1 cellular context compared by ENCODE assay signal in genomic region chr17:63549946-63550815, GRCh38.
TF ChIP-seq lines count a peak whose summit lies in the region.

Gene DCAF7, plus strand, starts transcription at chr17:63550477. Its CDS starts 201 bp downstream, at chr17:63550678.

TF ChIP-seq in HEK293, 187 proteins besides CTCF, POLR2A, EP300 and RAD21 (continued from another document and continues in another):
- no peak for TF ChIP-seq ZNF26 (tag by site-specific recombination; IDR thresholded peaks at IDR 0.05)
- no peak for TF ChIP-seq ZNF140 (tag by site-specific recombination; IDR thresholded peaks at IDR 0.05)
- no peak for TF ChIP-seq PRDM6 (tag by site-specific recombination; IDR thresholded peaks at IDR 0.05)
- TF ChIP-seq ZBTB48 (tag by site-specific recombination; IDR thresholded peaks at IDR 0.05), result peak; percentile 89
- TF ChIP-seq ZNF791 (tag by site-specific recombination; IDR thresholded peaks at IDR 0.05), result no peak
- peak; percentile 57 for TF ChIP-seq YY1 (tag by site-specific recombination; IDR thresholded peaks at IDR 0.05)
- TF ChIP-seq ZNF580 (tag by site-specific recombination; IDR thresholded peaks at IDR 0.05), result peak; percentile 71
- TF ChIP-seq, protein P1, sequence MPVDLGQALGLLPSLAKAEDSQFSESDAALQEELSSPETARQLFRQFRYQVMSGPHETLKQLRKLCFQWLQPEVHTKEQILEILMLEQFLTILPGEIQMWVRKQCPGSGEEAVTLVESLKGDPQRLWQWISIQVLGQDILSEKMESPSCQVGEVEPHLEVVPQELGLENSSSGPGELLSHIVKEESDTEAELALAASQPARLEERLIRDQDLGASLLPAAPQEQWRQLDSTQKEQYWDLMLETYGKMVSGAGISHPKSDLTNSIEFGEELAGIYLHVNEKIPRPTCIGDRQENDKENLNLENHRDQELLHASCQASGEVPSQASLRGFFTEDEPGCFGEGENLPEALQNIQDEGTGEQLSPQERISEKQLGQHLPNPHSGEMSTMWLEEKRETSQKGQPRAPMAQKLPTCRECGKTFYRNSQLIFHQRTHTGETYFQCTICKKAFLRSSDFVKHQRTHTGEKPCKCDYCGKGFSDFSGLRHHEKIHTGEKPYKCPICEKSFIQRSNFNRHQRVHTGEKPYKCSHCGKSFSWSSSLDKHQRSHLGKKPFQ (tag by site-specific recombination; IDR thresholded peaks at IDR 0.05), result no peak
- 0 out of 2 replicates have a peak, but pooled peaks have one; percentile 52 for TF ChIP-seq KLF7 (tag by site-specific recombination; IDR thresholded peaks at IDR 0.05; ENCODE audit: borderline replicate concordance)
- TF ChIP-seq MEIS1 (CRISPR knock-in tag; IDR thresholded peaks at IDR 0.05; ENCODE audit: borderline replicate concordance), result no peak
- TF ChIP-seq, protein P2, sequence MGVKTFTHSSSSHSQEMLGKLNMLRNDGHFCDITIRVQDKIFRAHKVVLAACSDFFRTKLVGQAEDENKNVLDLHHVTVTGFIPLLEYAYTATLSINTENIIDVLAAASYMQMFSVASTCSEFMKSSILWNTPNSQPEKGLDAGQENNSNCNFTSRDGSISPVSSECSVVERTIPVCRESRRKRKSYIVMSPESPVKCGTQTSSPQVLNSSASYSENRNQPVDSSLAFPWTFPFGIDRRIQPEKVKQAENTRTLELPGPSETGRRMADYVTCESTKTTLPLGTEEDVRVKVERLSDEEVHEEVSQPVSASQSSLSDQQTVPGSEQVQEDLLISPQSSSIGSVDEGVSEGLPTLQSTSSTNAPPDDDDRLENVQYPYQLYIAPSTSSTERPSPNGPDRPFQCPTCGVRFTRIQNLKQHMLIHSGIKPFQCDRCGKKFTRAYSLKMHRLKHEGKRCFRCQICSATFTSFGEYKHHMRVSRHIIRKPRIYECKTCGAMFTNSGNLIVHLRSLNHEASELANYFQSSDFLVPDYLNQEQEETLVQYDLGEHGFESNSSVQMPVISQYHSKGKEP (tag by site-specific recombination; IDR thresholded peaks at IDR 0.05), result no peak
- TF ChIP-seq ZBTB21 (tag by site-specific recombination; IDR thresholded peaks at IDR 0.05), result 0 out of 2 replicates have a peak, but pooled peaks have one; percentile 16
- peak; percentile 82 for TF ChIP-seq ZXDB (tag by site-specific recombination; IDR thresholded peaks at IDR 0.05)
- peak; percentile 37; the same call in 1 of the 2 replicates for TF ChIP-seq WT1 (tag by site-specific recombination; IDR thresholded peaks at IDR 0.05)
- no peak for TF ChIP-seq ZNF776 (tag by site-specific recombination; IDR thresholded peaks at IDR 0.05; ENCODE audit: borderline replicate concordance)
- no peak for TF ChIP-seq ZNF514 (tag by site-specific recombination; IDR thresholded peaks at IDR 0.05)
- no peak for TF ChIP-seq ZNF112 (tag by site-specific recombination; IDR thresholded peaks at IDR 0.05)
- peak; percentile 94 for TF ChIP-seq OSR2 (tag by site-specific recombination; IDR thresholded peaks at IDR 0.05)
- TF ChIP-seq ZNF16 (tag by site-specific recombination; IDR thresholded peaks at IDR 0.05; ENCODE audit: low read depth), result no peak
- TF ChIP-seq ZNF350 (tag by site-specific recombination; IDR thresholded peaks at IDR 0.05), result no peak
- no peak for TF ChIP-seq ZNF433 (tag by site-specific recombination; IDR thresholded peaks at IDR 0.05; ENCODE audit: low read depth)
- TF ChIP-seq, protein P3, sequence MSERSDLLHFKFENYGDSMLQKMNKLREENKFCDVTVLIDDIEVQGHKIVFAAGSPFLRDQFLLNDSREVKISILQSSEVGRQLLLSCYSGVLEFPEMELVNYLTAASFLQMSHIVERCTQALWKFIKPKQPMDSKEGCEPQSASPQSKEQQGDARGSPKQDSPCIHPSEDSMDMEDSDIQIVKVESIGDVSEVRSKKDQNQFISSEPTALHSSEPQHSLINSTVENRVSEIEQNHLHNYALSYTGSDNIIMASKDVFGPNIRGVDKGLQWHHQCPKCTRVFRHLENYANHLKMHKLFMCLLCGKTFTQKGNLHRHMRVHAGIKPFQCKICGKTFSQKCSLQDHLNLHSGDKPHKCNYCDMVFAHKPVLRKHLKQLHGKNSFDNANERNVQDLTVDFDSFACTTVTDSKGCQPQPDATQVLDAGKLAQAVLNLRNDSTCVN (tag by site-specific recombination; optimal IDR thresholded peaks at IDR 0.05), result peak; percentile 53
- TF ChIP-seq, protein P4, sequence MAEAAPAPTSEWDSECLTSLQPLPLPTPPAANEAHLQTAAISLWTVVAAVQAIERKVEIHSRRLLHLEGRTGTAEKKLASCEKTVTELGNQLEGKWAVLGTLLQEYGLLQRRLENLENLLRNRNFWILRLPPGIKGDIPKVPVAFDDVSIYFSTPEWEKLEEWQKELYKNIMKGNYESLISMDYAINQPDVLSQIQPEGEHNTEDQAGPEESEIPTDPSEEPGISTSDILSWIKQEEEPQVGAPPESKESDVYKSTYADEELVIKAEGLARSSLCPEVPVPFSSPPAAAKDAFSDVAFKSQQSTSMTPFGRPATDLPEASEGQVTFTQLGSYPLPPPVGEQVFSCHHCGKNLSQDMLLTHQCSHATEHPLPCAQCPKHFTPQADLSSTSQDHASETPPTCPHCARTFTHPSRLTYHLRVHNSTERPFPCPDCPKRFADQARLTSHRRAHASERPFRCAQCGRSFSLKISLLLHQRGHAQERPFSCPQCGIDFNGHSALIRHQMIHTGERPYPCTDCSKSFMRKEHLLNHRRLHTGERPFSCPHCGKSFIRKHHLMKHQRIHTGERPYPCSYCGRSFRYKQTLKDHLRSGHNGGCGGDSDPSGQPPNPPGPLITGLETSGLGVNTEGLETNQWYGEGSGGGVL (tag by site-specific recombination; IDR thresholded peaks at IDR 0.05), result peak; percentile 19; the same call in 1 of the 2 replicates
- TF ChIP-seq, protein P5, sequence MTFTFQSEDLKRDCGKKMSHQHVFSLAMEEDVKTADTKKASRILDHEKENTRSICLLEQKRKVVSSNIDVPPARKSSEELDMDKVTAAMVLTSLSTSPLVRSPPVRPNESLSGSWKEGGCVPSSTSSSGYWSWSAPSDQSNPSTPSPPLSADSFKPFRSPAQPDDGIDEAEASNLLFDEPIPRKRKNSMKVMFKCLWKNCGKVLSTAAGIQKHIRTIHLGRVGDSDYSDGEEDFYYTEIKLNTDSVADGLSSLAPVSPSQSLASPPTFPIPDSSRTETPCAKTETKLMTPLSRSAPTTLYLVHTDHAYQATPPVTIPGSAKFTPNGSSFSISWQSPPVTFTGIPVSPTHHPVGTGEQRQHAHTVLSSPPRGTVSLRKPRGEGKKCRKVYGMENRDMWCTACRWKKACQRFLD (tag by site-specific recombination; IDR thresholded peaks at IDR 0.05), result no peak
- no peak for TF ChIP-seq ZNF404 (tag by site-specific recombination; IDR thresholded peaks at IDR 0.05)
- TF ChIP-seq, protein P6, sequence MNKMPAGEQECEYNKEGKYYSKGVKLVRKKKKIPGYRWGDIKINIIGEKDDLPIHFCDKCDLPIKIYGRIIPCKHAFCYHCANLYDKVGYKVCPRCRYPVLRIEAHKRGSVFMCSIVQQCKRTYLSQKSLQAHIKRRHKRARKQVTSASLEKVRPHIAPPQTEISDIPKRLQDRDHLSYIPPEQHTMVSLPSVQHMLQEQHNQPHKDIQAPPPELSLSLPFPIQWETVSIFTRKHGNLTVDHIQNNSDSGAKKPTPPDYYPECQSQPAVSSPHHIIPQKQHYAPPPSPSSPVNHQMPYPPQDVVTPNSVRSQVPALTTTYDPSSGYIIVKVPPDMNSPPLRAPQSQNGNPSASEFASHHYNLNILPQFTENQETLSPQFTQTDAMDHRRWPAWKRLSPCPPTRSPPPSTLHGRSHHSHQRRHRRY (tag by site-specific recombination; IDR thresholded peaks at IDR 0.05), result no peak
- no peak for TF ChIP-seq ZNF148 (tag by site-specific recombination; IDR thresholded peaks at IDR 0.05; ENCODE audit: borderline replicate concordance)
- peak; percentile 15; the same call in 1 of the 2 replicates for TF ChIP-seq ZNF518A (tag by site-specific recombination; conservative IDR thresholded peaks at IDR 0.05; ENCODE audit: low read depth)
- TF ChIP-seq, protein P7, sequence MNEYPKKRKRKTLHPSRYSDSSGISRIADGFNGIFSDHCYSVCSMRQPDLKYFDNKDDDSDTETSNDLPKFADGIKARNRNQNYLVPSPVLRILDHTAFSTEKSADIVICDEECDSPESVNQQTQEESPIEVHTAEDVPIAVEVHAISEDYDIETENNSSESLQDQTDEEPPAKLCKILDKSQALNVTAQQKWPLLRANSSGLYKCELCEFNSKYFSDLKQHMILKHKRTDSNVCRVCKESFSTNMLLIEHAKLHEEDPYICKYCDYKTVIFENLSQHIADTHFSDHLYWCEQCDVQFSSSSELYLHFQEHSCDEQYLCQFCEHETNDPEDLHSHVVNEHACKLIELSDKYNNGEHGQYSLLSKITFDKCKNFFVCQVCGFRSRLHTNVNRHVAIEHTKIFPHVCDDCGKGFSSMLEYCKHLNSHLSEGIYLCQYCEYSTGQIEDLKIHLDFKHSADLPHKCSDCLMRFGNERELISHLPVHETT (tag by site-specific recombination; IDR thresholded peaks at IDR 0.05), result peak; percentile 22
- TF ChIP-seq ZNF660 (tag by site-specific recombination; IDR thresholded peaks at IDR 0.05), result peak; percentile 78; the same call in 1 of the 2 replicates
- TF ChIP-seq PRDM1 (tag by site-specific recombination; IDR thresholded peaks at IDR 0.05), result peak; percentile 80
